Comparison of ENCODE assay signal across 10 cellular contexts in the genomic region with DNA sequence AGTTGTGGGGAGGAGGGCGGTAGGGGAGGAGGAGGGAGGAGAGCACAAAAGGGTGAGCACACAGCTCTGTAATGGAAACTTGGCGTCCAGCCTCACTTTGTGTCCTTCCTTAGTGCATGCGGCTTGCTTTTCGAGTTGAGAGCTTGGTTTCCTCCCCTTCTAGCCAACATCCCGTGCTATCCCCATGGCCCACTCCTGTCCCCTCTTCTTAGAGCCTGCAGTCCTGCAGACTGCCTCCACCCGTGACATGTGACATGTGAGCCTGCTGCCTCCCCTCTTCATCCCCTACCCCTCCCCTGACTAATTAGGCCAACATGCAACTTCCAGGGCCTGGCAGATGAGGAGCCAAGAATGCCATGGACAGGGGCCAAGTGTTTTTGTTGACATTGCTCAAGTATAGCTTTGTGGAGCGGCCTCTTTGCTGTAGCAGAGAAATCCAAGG.
DNase-seq lines count a peak whose midpoint lies in the region; ATAC-seq and TF ChIP-seq lines count a peak whose summit lies in the region.
"Had no signal": no experiment of that assay in that cellular context is flagged by ENCODE, and none has a peak within 500 bp of the region (broad histone marks: within the 10 kb centered on the region; RNA-seq: fewer than 3 reads in every experiment).

No MANE protein-coding gene starts in this region.

- H3K36me3 ChIP-seq in subcutaneous abdominal adipose tissue (ENCODE audit: control insufficient read depth in 5 of 5, insufficient read depth in 5 of 5, low read length in 5 of 5), result no peaks in the 10 kb centered on the region

- DNase-seq in NCI-H1105 (lab: John Stamatoyannopoulos, UW), result peak; percentile 93
- peak; percentile 51 to 95 for DNase-seq in T47D (ENCODE audit: low read depth in 1 of 2, low spot score in 1 of 2)
- peak; percentile 58 to 67 for DNase-seq in left colon
- no peak for DNase-seq in activated CD4-positive, alpha-beta T cell treated with anti-CD3 and anti-CD28 coated beads, Interleukin-2, amount 10 ng/mL, durations not matched to agents 7 days and 5 days
- no peak for DNase-seq in foreskin keratinocyte
- DNase-seq: KBM-7 had no signal

- CTCF ChIA-PET in activated CD4-positive, alpha-beta T cell treated with anti-CD3 and anti-CD28 coated beads, Interleukin-2, amount 10 ng/mL, durations not matched to agents 7 days and 5 days (lab: Charles Lee), result no interaction called here

- POLR2A ChIA-PET in activated CD4-positive, alpha-beta T cell treated with anti-CD3 and anti-CD28 coated beads, Interleukin-2, amount 10 ng/mL, durations not matched to agents 7 days and 5 days (lab: Charles Lee), result no interaction called here

- no peaks in the 10 kb centered on the region for H3K27me3 Mint-ChIP-seq in activated CD4-positive, alpha-beta T cell treated with anti-CD3 and anti-CD28 coated beads, Interleukin-2, amount 10 ng/mL, durations not matched to agents 7 days and 5 days

- intact Hi-C loops in left colon (cut with DNase I, micrococcal nuclease), result no loop called here

- no peaks in the 10 kb centered on the region for H3K4me1 Mint-ChIP-seq in activated CD4-positive, alpha-beta T cell treated with anti-CD3 and anti-CD28 coated beads, Interleukin-2, amount 10 ng/mL, durations not matched to agents 7 days and 5 days

- H3K9ac ChIP-seq in subcutaneous abdominal adipose tissue (ENCODE audit: low read length in 5 of 5), result no peak overlapping the region

- H3K4me3 ChIP-seq in subcutaneous abdominal adipose tissue (ENCODE audit: low read depth in 1 of 5, low read length in 5 of 5), result peak overlapping the region in 4 of 5 donors; percentile 5 to 36 (median 32)

- H3K4me3 Mint-ChIP-seq in activated CD4-positive, alpha-beta T cell treated with anti-CD3 and anti-CD28 coated beads, Interleukin-2, amount 10 ng/mL, durations not matched to agents 7 days and 5 days, result no peak overlapping the region

- H3K27ac ChIP-seq in subcutaneous abdominal adipose tissue (ENCODE audit: low read depth, low read length) (peak overlapping the region; percentile 19), foreskin keratinocyte (no peak overlapping the region)

- H3K27ac Mint-ChIP-seq in activated CD4-positive, alpha-beta T cell treated with anti-CD3 and anti-CD28 coated beads, Interleukin-2, amount 10 ng/mL, durations not matched to agents 7 days and 5 days, result no peak overlapping the region

- H3K4me1 ChIP-seq in subcutaneous abdominal adipose tissue (ENCODE audit: control insufficient read depth in 5 of 5, insufficient read depth in 5 of 5, low read length in 5 of 5), result peaks cover 3 to 25% (median 22%) of the 10 kb centered on the region in 5 donors
- H3K4me1 ChIP-seq in foreskin keratinocyte, result no peaks in the 10 kb centered on the region

- in situ Hi-C loops in T47D (cut with HindIII; ENCODE audit: low pct_unique_long_range_greater_than_20kb, low sequenced_read_pairs), result no loop called here

- TF ChIP-seq CTCF in foreskin keratinocyte (conservative IDR thresholded peaks at IDR 0.05), result no peak

- no peaks in the 10 kb centered on the region for H3K27me3 ChIP-seq in subcutaneous abdominal adipose tissue (ENCODE audit: control insufficient read depth in 5 of 5, insufficient read depth in 4 of 5, low read length in 5 of 5)
- H3K27me3 ChIP-seq in foreskin keratinocyte, result peaks cover 2% of the 10 kb centered on the region

- ATAC-seq in left colon (peak; percentile 72), GM19452 (IDR thresholded peaks at IDR 0.05; ENCODE audit: unreplicated experiment) (no peak), foreskin keratinocyte (no peak), HG02938 (IDR thresholded peaks at IDR 0.05; ENCODE audit: unreplicated experiment) (no peak)
- ATAC-seq: HCT116 had no signal

- no peaks in the 10 kb centered on the region for H3K36me3 Mint-ChIP-seq in activated CD4-positive, alpha-beta T cell treated with anti-CD3 and anti-CD28 coated beads, Interleukin-2, amount 10 ng/mL, durations not matched to agents 7 days and 5 days (ENCODE audit: low read depth)

- H3K9me3 Mint-ChIP-seq in activated CD4-positive, alpha-beta T cell treated with anti-CD3 and anti-CD28 coated beads, Interleukin-2, amount 10 ng/mL, durations not matched to agents 7 days and 5 days, result no peaks in the 10 kb centered on the region

- H3K9me3 ChIP-seq in subcutaneous abdominal adipose tissue (ENCODE audit: control insufficient read depth in 5 of 5, low read length in 5 of 5), result no peaks in the 10 kb centered on the region

Comparison
In these comparisons a context has a peak if more than half of its experiments do, and no peak if none do; other contexts are left out.
1. DNase-seq: peak in NCI-H1105 (single experiment), T47D (2 of 2) and left colon (2 of 2); none in activated CD4-positive, alpha-beta T cell treated with anti-CD3 and anti-CD28 coated beads, Interleukin-2, amount 10 ng/mL, durations not matched to agents 7 days and 5 days (single experiment) and foreskin keratinocyte (0 of 2).